In genomic region chr6:113352029-113352801, GRCh38 we compare ENCODE assay signal across 1 cellular context.
TF ChIP-seq lines count a peak whose summit lies in the region.

No MANE protein-coding gene starts in this region.

TF ChIP-seq in HepG2, 621 proteins besides CTCF, POLR2A, EP300 and RAD21 (continued from another document and continues in another):
- no peak for TF ChIP-seq ZBTB10 (CRISPR knock-in tag; IDR thresholded peaks at IDR 0.05; ENCODE audit: borderline replicate concordance)
- TF ChIP-seq FOXJ3 (CRISPR knock-in tag; IDR thresholded peaks at IDR 0.05; ENCODE audit: borderline replicate concordance) = peak; percentile 99; the same call in 1 of the 2 replicates
- TF ChIP-seq SIX1 (CRISPR knock-in tag; IDR thresholded peaks at IDR 0.05; ENCODE audit: borderline replicate concordance) = peak; percentile 89; the same call in 1 of the 2 replicates
- TF ChIP-seq IRF2 (CRISPR knock-in tag; IDR thresholded peaks at IDR 0.05) = peak; percentile 94
- TF ChIP-seq SOX13 (IDR thresholded peaks at IDR 0.05) = peak; percentile 91
- peak in 1 of 2 experiments; percentile 98; a peak in 2 of 4 replicates for TF ChIP-seq SOX13 (CRISPR knock-in tag; conservative IDR thresholded peaks at IDR 0.05 in 1 of 2, IDR thresholded peaks at IDR 0.05 in 1 of 2)
- TF ChIP-seq, protein P1, sequence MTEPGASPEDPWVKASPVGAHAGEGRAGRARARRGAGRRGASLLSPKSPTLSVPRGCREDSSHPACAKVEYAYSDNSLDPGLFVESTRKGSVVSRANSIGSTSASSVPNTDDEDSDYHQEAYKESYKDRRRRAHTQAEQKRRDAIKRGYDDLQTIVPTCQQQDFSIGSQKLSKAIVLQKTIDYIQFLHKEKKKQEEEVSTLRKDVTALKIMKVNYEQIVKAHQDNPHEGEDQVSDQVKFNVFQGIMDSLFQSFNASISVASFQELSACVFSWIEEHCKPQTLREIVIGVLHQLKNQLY (CRISPR knock-in tag; IDR thresholded peaks at IDR 0.05) = peak; percentile 92
- no peak for TF ChIP-seq PCBP1 (IDR thresholded peaks at IDR 0.05; ENCODE audit: borderline replicate concordance, low read depth, low read length)
- TF ChIP-seq PCBP2 (optimal IDR thresholded peaks at IDR 0.05; ENCODE audit: low read depth, low read length, poor library complexity, severe bottlenecking) = no peak
- no peak for TF ChIP-seq AGO2 (optimal IDR thresholded peaks at IDR 0.05; ENCODE audit: low read depth, low read length)
- TF ChIP-seq TAF15 (IDR thresholded peaks at IDR 0.05; ENCODE audit: low read depth, low read length, poor library complexity, severe bottlenecking) = no peak
- no peak for TF ChIP-seq ZNF598 (CRISPR knock-in tag; IDR thresholded peaks at IDR 0.05; ENCODE audit: borderline replicate concordance)
- no peak for TF ChIP-seq ZNF367 (CRISPR knock-in tag; IDR thresholded peaks at IDR 0.05; ENCODE audit: borderline replicate concordance)
- no peak for TF ChIP-seq ZNF260 (CRISPR knock-in tag; IDR thresholded peaks at IDR 0.05; ENCODE audit: borderline replicate concordance, low read depth)
- no peak for TF ChIP-seq ZNF615 (CRISPR knock-in tag; IDR thresholded peaks at IDR 0.05; ENCODE audit: borderline replicate concordance)
- TF ChIP-seq, protein P2, sequence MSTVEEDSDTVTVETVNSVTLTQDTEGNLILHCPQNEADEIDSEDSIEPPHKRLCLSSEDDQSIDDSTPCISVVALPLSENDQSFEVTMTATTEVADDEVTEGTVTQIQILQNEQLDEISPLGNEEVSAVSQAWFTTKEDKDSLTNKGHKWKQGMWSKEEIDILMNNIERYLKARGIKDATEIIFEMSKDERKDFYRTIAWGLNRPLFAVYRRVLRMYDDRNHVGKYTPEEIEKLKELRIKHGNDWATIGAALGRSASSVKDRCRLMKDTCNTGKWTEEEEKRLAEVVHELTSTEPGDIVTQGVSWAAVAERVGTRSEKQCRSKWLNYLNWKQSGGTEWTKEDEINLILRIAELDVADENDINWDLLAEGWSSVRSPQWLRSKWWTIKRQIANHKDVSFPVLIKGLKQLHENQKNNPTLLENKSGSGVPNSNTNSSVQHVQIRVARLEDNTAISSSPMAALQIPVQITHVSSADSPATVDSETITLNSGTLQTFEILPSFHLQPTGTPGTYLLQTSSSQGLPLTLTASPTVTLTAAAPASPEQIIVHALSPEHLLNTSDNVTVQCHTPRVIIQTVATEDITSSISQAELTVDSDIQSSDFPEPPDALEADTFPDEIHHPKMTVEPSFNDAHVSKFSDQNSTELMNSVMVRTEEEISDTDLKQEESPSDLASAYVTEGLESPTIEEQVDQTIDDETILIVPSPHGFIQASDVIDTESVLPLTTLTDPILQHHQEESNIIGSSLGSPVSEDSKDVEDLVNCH (CRISPR knock-in tag; IDR thresholded peaks at IDR 0.05) = no peak
- TF ChIP-seq NFIC (IDR thresholded peaks at IDR 0.05; ENCODE audit: low read length) = peak; percentile 100
- TF ChIP-seq ZNF281 (CRISPR knock-in tag; IDR thresholded peaks at IDR 0.05; ENCODE audit: borderline replicate concordance) = peak; percentile 71; the same call in 1 of the 2 replicates
- peak; percentile 77; the same call in 1 of the 2 replicates for TF ChIP-seq ZNF556 (CRISPR knock-in tag; IDR thresholded peaks at IDR 0.05; ENCODE audit: borderline replicate concordance)
- TF ChIP-seq ZNF569 (CRISPR knock-in tag; IDR thresholded peaks at IDR 0.05; ENCODE audit: borderline replicate concordance) = no peak
- peak; percentile 48; the same call in 1 of the 2 replicates for TF ChIP-seq ZNF362 (CRISPR knock-in tag; IDR thresholded peaks at IDR 0.05; ENCODE audit: borderline replicate concordance)
- TF ChIP-seq HDAC1 (CRISPR knock-in tag; IDR thresholded peaks at IDR 0.05) = peak; percentile 94
- TF ChIP-seq ZNF703 (CRISPR knock-in tag; IDR thresholded peaks at IDR 0.05; ENCODE audit: borderline replicate concordance) = no peak
- peak; percentile 97 for TF ChIP-seq BCL6 (CRISPR knock-in tag; IDR thresholded peaks at IDR 0.05)
- TF ChIP-seq RNF2 (conservative IDR thresholded peaks at IDR 0.05; ENCODE audit: low read depth) = no peak
- peak; percentile 74 for TF ChIP-seq ZNF12 (CRISPR knock-in tag; IDR thresholded peaks at IDR 0.05)
- TF ChIP-seq, protein P3, sequence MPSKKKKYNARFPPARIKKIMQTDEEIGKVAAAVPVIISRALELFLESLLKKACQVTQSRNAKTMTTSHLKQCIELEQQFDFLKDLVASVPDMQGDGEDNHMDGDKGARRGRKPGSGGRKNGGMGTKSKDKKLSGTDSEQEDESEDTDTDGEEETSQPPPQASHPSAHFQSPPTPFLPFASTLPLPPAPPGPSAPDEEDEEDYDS (CRISPR knock-in tag; IDR thresholded peaks at IDR 0.05) = 0 out of 2 replicates have a peak, but pooled peaks have one; percentile 40
- no peak for TF ChIP-seq ZFP36L1 (CRISPR knock-in tag; IDR thresholded peaks at IDR 0.05)
- TF ChIP-seq ATF5 (CRISPR knock-in tag; IDR thresholded peaks at IDR 0.05; ENCODE audit: low read depth) = no peak
- TF ChIP-seq ZNF737 (CRISPR knock-in tag; IDR thresholded peaks at IDR 0.05; ENCODE audit: borderline replicate concordance) = no peak
- TF ChIP-seq, protein P4, sequence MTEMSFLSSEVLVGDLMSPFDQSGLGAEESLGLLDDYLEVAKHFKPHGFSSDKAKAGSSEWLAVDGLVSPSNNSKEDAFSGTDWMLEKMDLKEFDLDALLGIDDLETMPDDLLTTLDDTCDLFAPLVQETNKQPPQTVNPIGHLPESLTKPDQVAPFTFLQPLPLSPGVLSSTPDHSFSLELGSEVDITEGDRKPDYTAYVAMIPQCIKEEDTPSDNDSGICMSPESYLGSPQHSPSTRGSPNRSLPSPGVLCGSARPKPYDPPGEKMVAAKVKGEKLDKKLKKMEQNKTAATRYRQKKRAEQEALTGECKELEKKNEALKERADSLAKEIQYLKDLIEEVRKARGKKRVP (CRISPR knock-in tag; IDR thresholded peaks at IDR 0.05) = 0 out of 4 replicates have a peak, but pooled peaks of 1 of the 2 experiments have one; percentile 42
- no peak for TF ChIP-seq MLLT10 (CRISPR knock-in tag; IDR thresholded peaks at IDR 0.05)
- TF ChIP-seq MTA3 (CRISPR knock-in tag; IDR thresholded peaks at IDR 0.05) = no peak
- TF ChIP-seq ZNF850 (CRISPR knock-in tag; conservative IDR thresholded peaks at IDR 0.05) = no peak
- peak; percentile 68 for TF ChIP-seq MED8 (CRISPR knock-in tag; IDR thresholded peaks at IDR 0.05; ENCODE audit: insufficient replicate concordance)
- TF ChIP-seq MEIS2 (CRISPR knock-in tag; IDR thresholded peaks at IDR 0.05) = peak; percentile 76; the same call in 1 of the 2 replicates
- no peak for TF ChIP-seq HOXA9 (CRISPR knock-in tag; IDR thresholded peaks at IDR 0.05; ENCODE audit: borderline replicate concordance)
- TF ChIP-seq NR1H2 (CRISPR knock-in tag; IDR thresholded peaks at IDR 0.05; ENCODE audit: borderline replicate concordance, low read depth) = no peak
- TF ChIP-seq NFKB2 (CRISPR knock-in tag; IDR thresholded peaks at IDR 0.05; ENCODE audit: borderline replicate concordance) = no peak
- TF ChIP-seq, protein P5, sequence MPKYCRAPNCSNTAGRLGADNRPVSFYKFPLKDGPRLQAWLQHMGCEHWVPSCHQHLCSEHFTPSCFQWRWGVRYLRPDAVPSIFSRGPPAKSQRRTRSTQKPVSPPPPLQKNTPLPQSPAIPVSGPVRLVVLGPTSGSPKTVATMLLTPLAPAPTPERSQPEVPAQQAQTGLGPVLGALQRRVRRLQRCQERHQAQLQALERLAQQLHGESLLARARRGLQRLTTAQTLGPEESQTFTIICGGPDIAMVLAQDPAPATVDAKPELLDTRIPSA (CRISPR knock-in tag; IDR thresholded peaks at IDR 0.05; ENCODE audit: borderline replicate concordance) = no peak
- TF ChIP-seq SATB2 (CRISPR knock-in tag; IDR thresholded peaks at IDR 0.05) = no peak
- TF ChIP-seq, protein P6, sequence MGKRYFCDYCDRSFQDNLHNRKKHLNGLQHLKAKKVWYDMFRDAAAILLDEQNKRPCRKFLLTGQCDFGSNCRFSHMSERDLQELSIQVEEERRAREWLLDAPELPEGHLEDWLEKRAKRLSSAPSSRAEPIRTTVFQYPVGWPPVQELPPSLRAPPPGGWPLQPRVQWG (CRISPR knock-in tag; IDR thresholded peaks at IDR 0.05; ENCODE audit: borderline replicate concordance, low read depth) = no peak
- no peak for TF ChIP-seq PREB (CRISPR knock-in tag; IDR thresholded peaks at IDR 0.05)
- no peak for TF ChIP-seq WIZ (CRISPR knock-in tag; IDR thresholded peaks at IDR 0.05)
- TF ChIP-seq MTF1 (CRISPR knock-in tag; IDR thresholded peaks at IDR 0.05) = no peak
- TF ChIP-seq HNRNPL (IDR thresholded peaks at IDR 0.05; ENCODE audit: low read depth, low read length) = no peak
- no peak for TF ChIP-seq ZFAT (CRISPR knock-in tag; conservative IDR thresholded peaks at IDR 0.05)
- no peak for TF ChIP-seq ZNF7 (CRISPR knock-in tag; IDR thresholded peaks at IDR 0.05)
- peak; percentile 85; the same call in 1 of the 2 replicates for TF ChIP-seq BRF2 (CRISPR knock-in tag; IDR thresholded peaks at IDR 0.05)
- TF ChIP-seq MAFG (CRISPR knock-in tag; IDR thresholded peaks at IDR 0.05) = no peak
- TF ChIP-seq ZNF296 (CRISPR knock-in tag; conservative IDR thresholded peaks at IDR 0.05) = no peak
- TF ChIP-seq SP2 (CRISPR knock-in tag; IDR thresholded peaks at IDR 0.05) = no peak
- TF ChIP-seq, protein P7, sequence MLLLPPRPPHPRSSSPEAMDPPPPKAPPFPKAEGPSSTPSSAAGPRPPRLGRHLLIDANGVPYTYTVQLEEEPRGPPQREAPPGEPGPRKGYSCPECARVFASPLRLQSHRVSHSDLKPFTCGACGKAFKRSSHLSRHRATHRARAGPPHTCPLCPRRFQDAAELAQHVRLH (CRISPR knock-in tag; IDR thresholded peaks at IDR 0.05; ENCODE audit: borderline replicate concordance, low read depth) = peak; percentile 65; the same call in 1 of the 2 replicates
